ENCODE assay signal across 15 cellular contexts in genomic region chr22:26057731-26058130, GRCh38.
DNase-seq lines count a peak whose midpoint lies in the region; ATAC-seq and TF ChIP-seq lines count a peak whose summit lies in the region.
"Had no signal": no experiment of that assay in that cellular context is flagged by ENCODE, and none has a peak within 500 bp of the region (broad histone marks: within the 10 kb centered on the region; RNA-seq: fewer than 3 reads in every experiment).

No MANE protein-coding gene starts in this region.

- H3K27me3 ChIP-seq in BLaER1 (no peaks in the 10 kb centered on the region; the same call in 1 of the 2 replicates), mesendoderm (ENCODE audit: insufficient read depth, low read length, poor library complexity) (no peaks in the 10 kb centered on the region), spleen (replicated peaks in 1 of 7) (peaks cover 0 to 72% (median 11%) of the 10 kb centered on the region in 7 donors)

- H3K4me3 ChIP-seq in BLaER1, result no peak overlapping the region
- H3K4me3 ChIP-seq in HEK293 (ENCODE audit: low read depth, low read length), result no peak overlapping the region
- no peak overlapping the region for H3K4me3 ChIP-seq in mesendoderm (ENCODE audit: low read length)
- no peak overlapping the region for H3K4me3 ChIP-seq in spleen
- H3K4me3 ChIP-seq: A549 had no signal

- H3K18ac ChIP-seq in mesendoderm (ENCODE audit: low read length), result no peak overlapping the region

- no peak overlapping the region for H3K56ac ChIP-seq in mesendoderm (ENCODE audit: low read length)

- DNase-seq in mesendoderm (peak; percentile 11), spleen (no peak)
- DNase-seq: AML-193; Caco-2; Calu3; CD4-positive, alpha-beta T cell; CD8-positive, alpha-beta T cell; DMS79 treated with DMSO at 0.1 percent for 48 hours; GF-D8 had no signal

- no peak for TF ChIP-seq CTCF in HEK293 (tag by site-specific recombination; IDR thresholded peaks at IDR 0.05)
- no peak for TF ChIP-seq CTCF in spleen (IDR thresholded peaks at IDR 0.05 in 8 of 11, conservative IDR thresholded peaks at IDR 0.05 in 3 of 11)

- intact Hi-C loops in spleen (cut with DNase I; ENCODE audit: low total_unique reads), result no loop called here

- H3K27ac ChIP-seq in BLaER1 (no peak overlapping the region), HEK293 (ENCODE audit: extremely low read depth, low read depth, low read length) (no peak overlapping the region), mesendoderm (ENCODE audit: low read depth, low read length) (no peak overlapping the region), spleen (no peak overlapping the region)
- H3K27ac ChIP-seq: 22Rv1, A549, C4-2B had no signal

- no peak overlapping the region for H2BK120ac ChIP-seq in mesendoderm (ENCODE audit: low read depth, low read length)

- no peaks in the 10 kb centered on the region for H3K79me2 ChIP-seq in mesendoderm (ENCODE audit: control insufficient read depth, insufficient read depth, low read length)

- H3K36me3 ChIP-seq in BLaER1, result no peaks in the 10 kb centered on the region
- no peaks in the 10 kb centered on the region for H3K36me3 ChIP-seq in HEK293 (ENCODE audit: control insufficient read depth in 2 of 2, insufficient read depth in 1 of 2, low read length in 2 of 2)
- no peaks in the 10 kb centered on the region for H3K36me3 ChIP-seq in mesendoderm (ENCODE audit: control insufficient read depth, insufficient read depth, low read length)
- H3K36me3 ChIP-seq in spleen, result no peaks in the 10 kb centered on the region

- H3K9me3 ChIP-seq in BLaER1 (no peaks in the 10 kb centered on the region), HEK293 (ENCODE audit: control insufficient read depth, insufficient read depth, low read depth, low read length) (no peaks in the 10 kb centered on the region), spleen (no peaks in the 10 kb centered on the region)
- H3K9me3 ChIP-seq: A549, Caco-2 had no signal

- TF ChIP-seq POLR2A in spleen (IDR thresholded peaks at IDR 0.05), result no peak

- CTCF ChIA-PET in HEK293 (lab: Yijun Ruan, JAX), result no interaction called here

- H3K4me2 ChIP-seq in BLaER1 (peak overlapping the region; percentile 73), mesendoderm (ENCODE audit: low read length) (no peak overlapping the region)
- H3K4me2 ChIP-seq: A549 had no signal

- no peak overlapping the region for H3K23ac ChIP-seq in mesendoderm (ENCODE audit: low read length)

- no peak overlapping the region for H4K5ac ChIP-seq in mesendoderm (ENCODE audit: low read length)

- H2BK15ac ChIP-seq in mesendoderm (replicated peaks; ENCODE audit: low read depth), result no peak overlapping the region

- no peak overlapping the region for H4K8ac ChIP-seq in mesendoderm (ENCODE audit: low read depth, low read length)

- no peak for ATAC-seq in HG03457 (IDR thresholded peaks at IDR 0.05; ENCODE audit: unreplicated experiment)
- ATAC-seq: A549; CD8-positive, alpha-beta T cell had no signal

- no peaks in the 10 kb centered on the region for H4K20me1 ChIP-seq in BLaER1

- H3K4me1 ChIP-seq in BLaER1, result peaks cover 51% of the 10 kb centered on the region
- no peaks in the 10 kb centered on the region for H3K4me1 ChIP-seq in HEK293 (ENCODE audit: control insufficient read depth, insufficient read depth, low read length)
- H3K4me1 ChIP-seq in mesendoderm (ENCODE audit: control insufficient read depth, low read depth, low read length), result no peaks in the 10 kb centered on the region
- H3K4me1 ChIP-seq in spleen, result no peaks in the 10 kb centered on the region
- H3K4me1 ChIP-seq: A549, Caco-2 had no signal

- POLR2A ChIA-PET in HEK293 (lab: Yijun Ruan, JAX), result interaction anchor here (0.6 kb wide), 1 partner anchor 129 kb away, joined by 3 read pairs; no protein-coding TSS in a partner anchor

- H3K9ac ChIP-seq in BLaER1 (no peak overlapping the region), mesendoderm (ENCODE audit: low read length) (no peak overlapping the region)

- H2BK5ac ChIP-seq in mesendoderm (ENCODE audit: low read length), result no peak overlapping the region

- H3K4ac ChIP-seq in mesendoderm (ENCODE audit: low read depth, low read length), result no peak overlapping the region

- H2AK5ac ChIP-seq in mesendoderm (ENCODE audit: low read length), result no peak overlapping the region

- no peaks in the 10 kb centered on the region for H3K79me1 ChIP-seq in mesendoderm (ENCODE audit: low read length)

TF ChIP-seq in HEK293, 187 proteins besides CTCF, POLR2A, EP300 and RAD21:
- peak; percentile 65 for TF ChIP-seq SETDB1 (IDR thresholded peaks at IDR 0.05; ENCODE audit: insufficient read length, low read length)
- peak; percentile 31; the same call in 1 of the 2 replicates for TF ChIP-seq ZBTB17 (tag by site-specific recombination; IDR thresholded peaks at IDR 0.05)
- no peak for TF ChIP-seq ZNF549 (tag by site-specific recombination; IDR thresholded peaks at IDR 0.05)
